Comparison of ENCODE assay signal across 8 cellular contexts in the genomic region with DNA sequence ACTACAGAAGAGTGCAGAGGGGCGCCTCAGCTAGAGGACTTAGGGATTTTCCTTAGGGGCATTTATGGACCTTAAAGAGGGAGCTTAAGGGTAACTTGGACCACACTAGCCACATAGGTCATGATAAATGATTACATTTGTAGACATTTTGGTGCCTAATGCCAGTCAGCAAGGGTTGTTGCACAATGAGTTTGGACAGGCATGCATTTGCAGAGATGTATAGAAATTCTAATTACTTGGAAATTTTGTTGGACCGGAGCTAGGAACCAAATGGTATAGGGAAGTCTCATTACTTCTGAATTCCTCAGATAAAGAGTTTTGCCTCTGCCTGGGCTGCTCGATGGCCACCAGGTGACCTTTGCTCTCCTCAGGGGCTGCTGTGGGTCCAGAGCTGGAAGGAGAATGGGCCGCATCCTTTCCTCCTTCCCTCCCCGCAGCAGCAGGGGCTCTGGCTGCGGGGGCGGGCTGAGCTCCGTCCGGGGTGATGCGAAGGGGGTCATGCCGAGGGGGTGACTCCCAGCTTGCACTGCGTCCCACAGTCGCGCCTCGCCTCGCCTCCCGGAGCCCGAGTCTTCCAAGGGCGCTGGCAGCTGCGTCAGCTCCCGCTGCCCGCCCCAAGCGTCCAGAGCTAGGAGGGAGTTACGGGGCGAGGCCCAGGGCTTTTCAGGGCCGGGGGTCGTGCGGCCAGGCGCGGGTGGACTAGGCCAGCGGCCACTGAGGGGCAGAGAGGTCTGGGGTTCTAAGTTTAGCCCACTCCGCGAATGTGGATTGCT. TPM values are rescaled to one million over a fixed set of nuclear protein-coding genes. Genes with fewer than 3 reads are reported as not detected.
DNase-seq lines count a peak whose midpoint lies in the region; ATAC-seq, FAIRE-seq and TF ChIP-seq lines count a peak whose summit lies in the region.
"Had no signal": no experiment of that assay in that cellular context is flagged by ENCODE, and none has a peak within 500 bp of the region (broad histone marks: within the 10 kb centered on the region; RNA-seq: fewer than 3 reads in every experiment).

No MANE protein-coding gene starts in this region.

- H3K27me3 ChIP-seq in astrocyte (ENCODE audit: insufficient read depth, low read length) (no peaks in the 10 kb centered on the region), stomach (no peaks in the 10 kb centered on the region)

- TF ChIP-seq POLR2A in stomach (IDR thresholded peaks at IDR 0.05), result no peak

- 21 to 37% (median 23%) methylated on average over 23 to 33 of the region's 33 CpGs for WGBS in stomach, 5 donors

- H3K36me3 ChIP-seq in astrocyte (ENCODE audit: insufficient read depth, low read length) (no peaks in the 10 kb centered on the region), stomach (no peaks in the 10 kb centered on the region)

- H3K27me3 Mint-ChIP-seq in astrocyte (ENCODE audit: low read depth, unreplicated experiment), result no peaks in the 10 kb centered on the region

- peaks cover 39% of the 10 kb centered on the region for H3K4me1 Mint-ChIP-seq in astrocyte (ENCODE audit: low read depth, unreplicated experiment)

- H3K4me1 ChIP-seq in astrocyte (ENCODE audit: insufficient read depth, low read length) (peaks cover 48% of the 10 kb centered on the region), stomach (peaks cover 34 to 65% (median 53%) of the 10 kb centered on the region in 4 donors)

- TF ChIP-seq CTCF in astrocyte (IDR thresholded peaks at IDR 0.05; ENCODE audit: insufficient read depth, low read depth, low read length) (no peak), stomach (IDR thresholded peaks at IDR 0.05) (no peak)

- peak overlapping the region; percentile 80 for H3K4me2 ChIP-seq in astrocyte (ENCODE audit: low read length)

- H3K79me2 ChIP-seq in astrocyte (ENCODE audit: insufficient read depth, low read length), result peaks cover 54% of the 10 kb centered on the region

- peak; percentile 75 for DNase-seq in HT-29 (ENCODE audit: low spot score)
- DNase-seq in astrocyte (ENCODE audit: low read depth), result peak; percentile 35
- DNase-seq in left colon, result peak; percentile 64 to 68
- DNase-seq in stomach, result peak; percentile 54
- DNase-seq in activated CD4-positive, CD25-positive, alpha-beta regulatory T cell treated with anti-CD3 and anti-CD28 coated beads, Interleukin-2, amount 50 U/mL, for 72 hours, result no peak

- H3K9me3 Mint-ChIP-seq in astrocyte (ENCODE audit: unreplicated experiment), result no peaks in the 10 kb centered on the region

- no peaks in the 10 kb centered on the region for H3K36me3 Mint-ChIP-seq in astrocyte (ENCODE audit: low read depth, unreplicated experiment)

- intact Hi-C loops in left colon (cut with DNase I, micrococcal nuclease) (no loop called here), stomach (cut with DNase I; ENCODE audit: low total_unique reads) (no loop called here)

- peak overlapping the region; percentile 26 for H3K27ac Mint-ChIP-seq in astrocyte (ENCODE audit: unreplicated experiment)

- H3K9ac ChIP-seq in astrocyte (ENCODE audit: low read length), result peak overlapping the region; percentile 88

- H4K20me1 ChIP-seq in astrocyte (ENCODE audit: insufficient read depth, low read length), result no peaks in the 10 kb centered on the region

- H2AFZ ChIP-seq in astrocyte (ENCODE audit: low read depth, low read length), result peak overlapping the region; percentile 38

- no peak for FAIRE-seq in astrocyte (lab: Jason Lieb, UNC)
- FAIRE-seq: TTC549 had no signal

- ATAC-seq in left colon, result peak; percentile 35
- ATAC-seq in HG02981 (IDR thresholded peaks at IDR 0.05; ENCODE audit: unreplicated experiment), result no peak
- no peak for ATAC-seq in HG03280 (IDR thresholded peaks at IDR 0.05; ENCODE audit: unreplicated experiment)

- peak overlapping the region; percentile 100 for H3K27ac ChIP-seq in astrocyte (ENCODE audit: low read depth, low read length)
- H3K27ac ChIP-seq in stomach, result peak overlapping the region; percentile 96 to 100 (median 99)

- no peaks in the 10 kb centered on the region for H3K9me3 ChIP-seq in astrocyte (ENCODE audit: insufficient read depth, low read depth, low read length)
- H3K9me3 ChIP-seq in stomach, result no peaks in the 10 kb centered on the region

- no peak overlapping the region for H3K4me3 Mint-ChIP-seq in astrocyte (ENCODE audit: unreplicated experiment)

- no peak for TF ChIP-seq EP300 in stomach (IDR thresholded peaks at IDR 0.05)

- H3K4me3 ChIP-seq in astrocyte (ENCODE audit: insufficient read depth, low read depth, low read length) (peak overlapping the region; percentile 35), stomach (peak overlapping the region; percentile 33 to 89 (median 58))

RNA-seq across cellular contexts. Expression of a gene that starts 20.2 kb away (rescaled TPM):
- total RNA-seq in HT-29 (2014; rRNA removed; shearing (Covaris generic)), result 1,827 and 2,040 TPM in 2 replicates
- 7,772 and 8,991 TPM in 2 replicates for total RNA-seq in astrocyte
- 1,000 to 10,000 TPM; 7,483 to 9,013 TPM for total RNA-seq in left colon
- total RNA-seq in stomach, result over 10,000 TPM; 11,517 to 39,496 (median 13,707) TPM
- polyA plus RNA-seq in stomach, result 100 to 1,000 TPM; 124 to 296 (median 126) TPM

RNA-seq across cellular contexts. Expression of a gene that starts 46.3 kb away (rescaled TPM):
- 177 and 182 TPM in 2 replicates for total RNA-seq in HT-29 (2014; rRNA removed; shearing (Covaris generic))
- total RNA-seq in astrocyte, result 106 and 128 TPM in 2 replicates
- 10 to 100 TPM; 58.4 to 70.8 TPM for total RNA-seq in left colon
- total RNA-seq in stomach, result 10 to 100 TPM in 4 of 5 donors, 1 to 10 TPM in 1; 3.5 to 89.0 (median 65.2) TPM
- polyA plus RNA-seq in stomach, result 10 to 100 TPM; 65.8 to 94.8 (median 86.1) TPM

RNA-seq across cellular contexts. Expression of a gene that starts 56.0 kb away (rescaled TPM):
- total RNA-seq in HT-29 (2014; rRNA removed; shearing (Covaris generic)), result 50.1 and 61.5 TPM in 2 replicates
- total RNA-seq in astrocyte (202 and 317 TPM in 2 replicates), left colon (1,000 to 10,000 TPM in 1 of 2 donors, 100 to 1,000 TPM in 1; 818 to 1,135 TPM), stomach (1,000 to 10,000 TPM in 2 of 5 donors, 100 to 1,000 TPM in 3; 253 to 2,124 (median 789) TPM)
- 1,000 to 10,000 TPM in 1 of 3 donors, 100 to 1,000 TPM in 2; 131 to 1,368 (median 157) TPM for polyA plus RNA-seq in stomach
